ENCODE assay signal across 8 cellular contexts in the genomic region with DNA sequence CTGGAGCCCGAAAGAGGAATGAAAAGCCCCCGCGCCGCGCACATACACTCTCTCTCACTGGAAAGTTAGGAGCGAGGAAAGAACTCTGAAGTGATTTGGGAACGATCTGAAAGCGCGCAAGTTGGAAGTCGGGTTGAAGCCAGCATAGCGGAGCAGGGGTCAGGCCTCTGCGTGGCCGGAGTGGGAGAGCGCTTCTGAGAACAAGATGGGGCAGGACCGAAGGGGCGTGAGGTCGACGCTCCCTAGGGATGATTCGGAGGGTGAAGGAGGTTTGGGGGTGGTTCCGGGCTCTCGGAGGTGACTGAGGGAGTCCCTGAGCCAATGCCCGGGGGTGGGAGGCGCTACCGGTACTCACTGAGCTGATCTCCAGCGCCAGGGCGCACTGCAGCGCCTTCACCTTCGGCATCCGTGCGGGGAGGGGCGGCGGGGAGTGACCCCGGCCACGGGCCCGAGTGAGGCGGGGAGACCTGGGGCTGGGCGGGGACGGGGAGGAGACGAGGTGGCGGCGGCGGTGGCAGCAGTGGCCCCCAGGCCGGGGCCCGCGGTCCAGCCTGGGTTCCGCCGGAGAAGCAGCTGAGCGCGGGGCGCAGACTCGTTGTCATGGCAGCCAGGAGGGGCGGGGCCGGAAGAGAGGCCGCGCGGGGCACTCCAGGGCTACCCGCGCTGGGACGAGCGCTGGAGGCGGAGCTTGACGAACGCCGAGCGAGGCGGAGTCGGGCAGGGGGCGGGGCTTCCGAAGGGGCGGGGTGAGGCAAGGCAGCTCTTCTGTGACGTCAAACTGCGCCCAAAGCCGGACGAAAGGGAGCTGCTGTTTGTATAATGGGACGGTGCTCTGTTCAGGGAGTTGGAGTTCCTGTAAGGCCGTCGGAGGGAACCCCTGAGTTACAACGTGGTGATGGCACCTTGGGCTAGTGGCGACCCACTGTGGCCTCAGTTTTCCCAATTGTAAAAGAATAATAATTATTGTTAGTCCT.
DNase-seq lines count a peak whose midpoint lies in the region; ATAC-seq, FAIRE-seq and TF ChIP-seq lines count a peak whose summit lies in the region.

Gene SPATA6 (minus strand): TSS at position 602 of the 974 bp plus-strand sequence. CDS start 196 bp downstream, at position 406.

- peak within 1 kb of the TSS; percentile 46 for H3K4me3 ChIP-seq in WI38 (ENCODE audit: low read depth, low read length)
- H3K4me3 ChIP-seq in iPS-18c (ENCODE audit: insufficient read depth, low read depth, low read length), result peak within 1 kb of the TSS; percentile 79
- H3K4me3 ChIP-seq in skeletal muscle cell (ENCODE audit: low read depth, low read length), result peak within 1 kb of the TSS; percentile 58

- FAIRE-seq in GM18507 (lab: Jason Lieb, UNC), result peak; percentile 85

- no peak for TF ChIP-seq CTCF in WI38 (IDR thresholded peaks at IDR 0.05; ENCODE audit: low read depth, low read length)

- DNase-seq in GM18507 (ENCODE audit: extremely low spot score, insufficient read length, low read depth) (peak; percentile 95), NCI-H1930 (lab: John Stamatoyannopoulos, UW) (peak; percentile 87 to 92), T47D (ENCODE audit: low read depth in 1 of 2, low spot score in 1 of 2) (peak; percentile 89 to 94), skeletal muscle cell (ENCODE audit: low read depth) (peak; percentile 72), OCI-M2 (lab: John Stamatoyannopoulos, UW; ENCODE audit: unreplicated experiment) (no peak)

- H3K9me3 ChIP-seq in iPS-18c (ENCODE audit: control insufficient read depth, insufficient read depth, low read length), result no peaks in the 10 kb centered on the region

- peak; percentile 100 for ATAC-seq in HG02970 (IDR thresholded peaks at IDR 0.05; ENCODE audit: low FRiP score, unreplicated experiment)

- in situ Hi-C loops in T47D (cut with HindIII; ENCODE audit: low pct_unique_long_range_greater_than_20kb, low sequenced_read_pairs), result no loop called here
